ENCODE assay signal across 1 cellular context in genomic region chr22:29716814-29717213, GRCh38.
TF ChIP-seq lines count a peak whose summit lies in the region.

No MANE protein-coding gene starts in this region.

TF ChIP-seq in WTC11, 78 proteins besides CTCF, POLR2A, EP300 and RAD21 (continued from another document and continues in another):
- TF ChIP-seq ZNF281 (CRISPR knock-in tag; IDR thresholded peaks at IDR 0.05) (0 out of 2 replicates have a peak, but pooled peaks have one; percentile 57), EMX1 (CRISPR knock-in tag; IDR thresholded peaks at IDR 0.05) (no peak), E2F5 (CRISPR knock-in tag; IDR thresholded peaks at IDR 0.05) (0 out of 2 replicates have a peak, but pooled peaks have one; percentile 47), ZNF512 (CRISPR knock-in tag; IDR thresholded peaks at IDR 0.05; ENCODE audit: borderline replicate concordance) (no peak), ETV6 (CRISPR knock-in tag; IDR thresholded peaks at IDR 0.05) (peak; percentile 82), ZNF671 (CRISPR knock-in tag; IDR thresholded peaks at IDR 0.05) (no peak), USF1 (CRISPR knock-in tag; IDR thresholded peaks at IDR 0.05) (no peak; the same call in 1 of the 2 replicates), TP53 (CRISPR knock-in tag; IDR thresholded peaks at IDR 0.05) (peak; percentile 77; the same call in 1 of the 2 replicates), ZNF532 (CRISPR knock-in tag; IDR thresholded peaks at IDR 0.05; ENCODE audit: borderline replicate concordance) (no peak), ZNF232 (CRISPR knock-in tag; IDR thresholded peaks at IDR 0.05) (0 out of 2 replicates have a peak, but pooled peaks have one; percentile 53), NFATC4 (CRISPR knock-in tag; IDR thresholded peaks at IDR 0.05) (no peak), ATF2 (CRISPR knock-in tag; IDR thresholded peaks at IDR 0.05; ENCODE audit: borderline replicate concordance, low read depth) (0 out of 2 replicates have a peak, but pooled peaks have one; percentile 45), ZBTB43 (CRISPR knock-in tag; IDR thresholded peaks at IDR 0.05) (0 out of 2 replicates have a peak, but pooled peaks have one; percentile 55), FOXK1 (CRISPR knock-in tag; IDR thresholded peaks at IDR 0.05) (peak; percentile 71; the same call in 1 of the 2 replicates), AFF4 (CRISPR knock-in tag; IDR thresholded peaks at IDR 0.05; ENCODE audit: borderline replicate concordance) (no peak), NR2C2 (CRISPR knock-in tag; IDR thresholded peaks at IDR 0.05) (0 out of 2 replicates have a peak, but pooled peaks have one; percentile 27), HMGA2 (CRISPR knock-in tag; IDR thresholded peaks at IDR 0.05) (no peak), NFE2L1 (CRISPR knock-in tag; IDR thresholded peaks at IDR 0.05) (peak; percentile 77), ARID4B (CRISPR knock-in tag; IDR thresholded peaks at IDR 0.05; ENCODE audit: borderline replicate concordance) (peak; percentile 93), HMGXB4 (CRISPR knock-in tag; IDR thresholded peaks at IDR 0.05) (peak; percentile 37; the same call in 1 of the 2 replicates), MYBL2 (CRISPR knock-in tag; IDR thresholded peaks at IDR 0.05) (0 out of 2 replicates have a peak, but pooled peaks have one; percentile 31), MLX (CRISPR knock-in tag; IDR thresholded peaks at IDR 0.05) (peak; percentile 78; the same call in 1 of the 2 replicates), NFYB (CRISPR knock-in tag; conservative IDR thresholded peaks at IDR 0.05; ENCODE audit: low read depth) (peak; percentile 21; the same call in 1 of the 2 replicates)
